ENCODE assay signal across 13 cellular contexts in the genomic region with DNA sequence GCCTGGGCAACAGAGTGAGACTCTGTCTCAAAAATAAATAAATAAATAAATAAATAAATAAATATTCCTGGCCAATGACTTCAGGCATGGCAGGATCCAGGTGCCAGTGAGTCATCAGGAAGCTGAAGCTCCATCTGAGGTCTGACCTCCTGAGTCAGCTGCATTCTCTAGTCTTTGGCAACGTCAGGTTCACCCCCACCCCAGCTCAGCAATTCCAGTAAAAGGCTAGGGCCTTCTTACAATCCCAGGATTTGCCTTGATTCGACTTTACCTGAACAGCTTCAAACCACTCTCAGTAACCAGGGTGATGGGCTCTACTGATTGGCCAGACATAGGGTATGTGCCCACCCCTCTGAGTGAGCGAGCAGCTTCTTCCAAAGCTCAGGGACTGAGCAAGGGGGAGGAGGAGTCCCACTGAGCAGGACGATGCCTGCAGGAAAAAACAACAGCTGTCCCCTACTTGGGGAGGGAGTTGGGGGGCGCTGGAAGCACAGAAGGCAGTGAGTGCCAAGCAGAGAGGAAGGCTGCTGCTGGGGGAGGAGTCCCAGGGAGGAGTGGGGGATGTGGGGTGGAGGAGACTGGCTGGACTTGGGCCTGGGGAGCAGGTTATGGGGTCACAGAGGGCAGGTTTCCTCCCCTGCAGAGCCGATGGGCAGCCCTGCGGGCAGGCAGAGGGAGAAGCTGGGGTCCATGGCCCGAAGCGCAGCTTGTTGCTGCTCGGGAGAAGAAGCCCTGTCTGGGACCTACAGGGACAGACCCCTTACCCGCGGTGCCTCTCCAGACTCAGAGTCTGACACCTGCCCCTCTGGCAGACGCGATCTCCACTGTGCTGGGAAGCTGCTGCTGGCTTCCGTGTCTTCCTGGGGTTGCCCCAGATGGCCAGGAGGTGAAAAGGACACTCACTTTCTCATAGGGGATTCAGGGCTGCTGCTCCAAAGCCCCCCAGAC. TPM values are rescaled to one million over a fixed set of nuclear protein-coding genes. Genes with fewer than 3 reads are reported as not detected.
DNase-seq lines count a peak whose midpoint lies in the region; ATAC-seq, FAIRE-seq and TF ChIP-seq lines count a peak whose summit lies in the region.
"Had no signal": no experiment of that assay in that cellular context is flagged by ENCODE, and none has a peak within 500 bp of the region (broad histone marks: within the 10 kb centered on the region; RNA-seq: fewer than 3 reads in every experiment).

No MANE protein-coding gene starts in this region.

- no peak overlapping the region for H2AK5ac ChIP-seq in H1 (ENCODE audit: low read depth, low read length)

- no peak overlapping the region for H3K56ac ChIP-seq in H1 (replicated peaks; ENCODE audit: insufficient read length, low read depth, low read length)

- H3K79me2 ChIP-seq in H1 (ENCODE audit: control insufficient read depth in 1 of 2, insufficient read depth in 2 of 2, low read length in 2 of 2) = no peaks in the 10 kb centered on the region
- H3K79me2 ChIP-seq in neural progenitor cell (ENCODE audit: low read depth) = no peaks in the 10 kb centered on the region

- TF ChIP-seq POLR2A in H1 (IDR thresholded peaks at IDR 0.05; ENCODE audit: control extremely low read depth in 1 of 2, low read depth in 2 of 2, low read length in 2 of 2) (no peak), body of pancreas (IDR thresholded peaks at IDR 0.05) (no peak)

- TF ChIP-seq CTCF in H1 (IDR thresholded peaks at IDR 0.05; ENCODE audit: control extremely low read depth in 1 of 3, insufficient read depth in 1 of 3, low read depth in 1 of 3, low read length in 3 of 3) (no peak), neural progenitor cell (IDR thresholded peaks at IDR 0.05) (no peak), body of pancreas (IDR thresholded peaks at IDR 0.05) (no peak)
- TF ChIP-seq CTCF in activated CD8-positive, alpha-beta T cell treated with anti-CD3 and anti-CD28 coated beads for 36 hours (IDR thresholded peaks at IDR 0.05) = no peak

- no peak overlapping the region for H4K5ac ChIP-seq in H1 (ENCODE audit: insufficient read length, low read depth, low read length)

- no peaks in the 10 kb centered on the region for H3K9me3 Mint-ChIP-seq in neural progenitor cell
- H3K9me3 Mint-ChIP-seq in activated CD4-positive, alpha-beta T cell treated with anti-CD3 and anti-CD28 coated beads, Interleukin-2, amount 10 ng/mL, durations not matched to agents 7 days and 5 days = no peaks in the 10 kb centered on the region
- no peaks in the 10 kb centered on the region for H3K9me3 Mint-ChIP-seq in activated CD8-positive, alpha-beta T cell treated with anti-CD3 and anti-CD28 coated beads for 36 hours
- H3K9me3 Mint-ChIP-seq: activated CD4-positive, alpha-beta memory T cell treated with anti-CD3 and anti-CD28 coated beads, Interleukin-2, amount 10 ng/mL, durations not matched to agents 7 days and 5 days; memory B cell had no signal

- H3K27ac Mint-ChIP-seq in neural progenitor cell = no peak overlapping the region
- H3K27ac Mint-ChIP-seq in activated CD4-positive, alpha-beta T cell treated with anti-CD3 and anti-CD28 coated beads, Interleukin-2, amount 10 ng/mL, durations not matched to agents 7 days and 5 days = no peak overlapping the region
- H3K27ac Mint-ChIP-seq in activated CD8-positive, alpha-beta T cell treated with anti-CD3 and anti-CD28 coated beads for 36 hours = no peak overlapping the region
- H3K27ac Mint-ChIP-seq: activated CD4-positive, alpha-beta memory T cell treated with anti-CD3 and anti-CD28 coated beads, Interleukin-2, amount 10 ng/mL, durations not matched to agents 7 days and 5 days; memory B cell had no signal

- CTCF ChIA-PET in H1 (lab: Charles Lee; ENCODE audit: partially characterized antibody) = interaction anchor here (0.7 to 2.0 kb wide), 19 partner anchors 8 to 120 kb away, joined by 3 to 6 read pairs (median 3); no protein-coding TSS in a partner anchor
- CTCF ChIA-PET in activated CD4-positive, alpha-beta T cell treated with anti-CD3 and anti-CD28 coated beads, Interleukin-2, amount 10 ng/mL, durations not matched to agents 7 days and 5 days (lab: Charles Lee) = interaction anchor here (0.9 to 1.1 kb wide), 2 partner anchors 9 to 30 kb away, joined by 3 to 5 read pairs; no protein-coding TSS in a partner anchor
- CTCF ChIA-PET in activated CD8-positive, alpha-beta T cell treated with anti-CD3 and anti-CD28 coated beads for 36 hours (lab: Charles Lee) = interaction anchor here (0.8 kb wide), 1 partner anchor 52 kb away, joined by 3 read pairs; no protein-coding TSS in a partner anchor

- H3K18ac ChIP-seq in H1 (ENCODE audit: extremely low read depth, low read length) = no peak overlapping the region; the same call in 1 of the 2 replicates

- ATAC-seq in body of pancreas = no peak
- ATAC-seq in activated CD8-positive, alpha-beta T cell treated with anti-CD3 and anti-CD28 coated beads for 36 hours = no peak

- POLR2A ChIA-PET in H1 (lab: Charles Lee; ENCODE audit: partially characterized antibody) = interaction anchor here (1.1 to 1.7 kb wide), 2 partner anchors 9 to 97 kb away, joined by 4 read pairs; no protein-coding TSS in a partner anchor
- POLR2A ChIA-PET in activated CD4-positive, alpha-beta T cell treated with anti-CD3 and anti-CD28 coated beads, Interleukin-2, amount 10 ng/mL, durations not matched to agents 7 days and 5 days (lab: Charles Lee) = no interaction called here
- POLR2A ChIA-PET in activated CD8-positive, alpha-beta T cell treated with anti-CD3 and anti-CD28 coated beads for 36 hours (lab: Charles Lee) = no interaction called here

- intact Hi-C loops in body of pancreas (cut with DNase I) = no loop called here
- intact Hi-C loops in activated CD8-positive, alpha-beta T cell treated with anti-CD3 and anti-CD28 coated beads for 36 hours (cut with micrococcal nuclease) = no loop called here

- H3K4me3 ChIP-seq in H1 (ENCODE audit: extremely low read depth in 1 of 4, insufficient read depth in 2 of 4, low read depth in 3 of 4, low read length in 4 of 4) (no peak overlapping the region), neural progenitor cell (no peak overlapping the region), body of pancreas (no peak overlapping the region)
- H3K4me3 ChIP-seq: breast epithelium had no signal

- peaks cover 16% of the 10 kb centered on the region for H3K27me3 Mint-ChIP-seq in neural progenitor cell (ENCODE audit: insufficient read depth, low read depth)
- H3K27me3 Mint-ChIP-seq in activated CD4-positive, alpha-beta T cell treated with anti-CD3 and anti-CD28 coated beads, Interleukin-2, amount 10 ng/mL, durations not matched to agents 7 days and 5 days = peaks cover 12% of the 10 kb centered on the region
- H3K27me3 Mint-ChIP-seq in activated CD8-positive, alpha-beta T cell treated with anti-CD3 and anti-CD28 coated beads for 36 hours = peaks cover 17% of the 10 kb centered on the region

- H3K9ac ChIP-seq in H1 (replicated peaks in 1 of 4; ENCODE audit: extremely low read depth in 1 of 4, low read depth in 3 of 4, low read length in 3 of 4) = no peak overlapping the region
- no peak overlapping the region for H3K9ac ChIP-seq in neural progenitor cell

- H3K14ac ChIP-seq in H1 (ENCODE audit: insufficient read length) = no peak overlapping the region

- H4K8ac ChIP-seq in H1 (ENCODE audit: extremely low read depth, insufficient read depth, low read length) = 0 out of 2 replicates have a peak overlapping the region, but pooled peaks have one; percentile 45

- H4K20me1 ChIP-seq in H1 (replicated peaks in 1 of 2; ENCODE audit: control insufficient read depth in 1 of 2, insufficient read depth in 2 of 2, low read length in 2 of 2) (no peaks in the 10 kb centered on the region), neural progenitor cell (ENCODE audit: low read depth) (no peaks in the 10 kb centered on the region)

- H2BK5ac ChIP-seq in H1 (ENCODE audit: low read depth, low read length) = peak overlapping the region; percentile 53; the same call in 1 of the 2 replicates

- H2BK120ac ChIP-seq in H1 (replicated peaks; ENCODE audit: low read depth, low read length) = no peak overlapping the region

- H2BK12ac ChIP-seq in H1 (ENCODE audit: low read depth, low read length) = peak overlapping the region; percentile 81; the same call in 1 of the 2 replicates

- H3K27me3 ChIP-seq in H1 (replicated peaks in 1 of 4; ENCODE audit: control insufficient read depth in 3 of 4, extremely low read depth in 1 of 4, insufficient read depth in 3 of 4, low read length in 3 of 4) (peaks cover 0 to 2% (median under 1%) of the 10 kb centered on the region in 4 experiments; a peak in 1 of 7 replicates), neural progenitor cell (peaks cover 4% of the 10 kb centered on the region), body of pancreas (no peaks in the 10 kb centered on the region)

- no peak overlapping the region for H2AFZ ChIP-seq in H1 (ENCODE audit: low read length)
- peak overlapping the region; percentile 24 for H2AFZ ChIP-seq in neural progenitor cell (replicated peaks)

- H3K27ac ChIP-seq in H1 (ENCODE audit: low read depth, low read length) (no peak overlapping the region), neural progenitor cell (no peak overlapping the region), body of pancreas (no peak overlapping the region)
- H3K27ac ChIP-seq: breast epithelium had no signal

- H3K79me1 ChIP-seq in H1 (ENCODE audit: low read depth, low read length) = no peaks in the 10 kb centered on the region

- H3K36me3 Mint-ChIP-seq in neural progenitor cell = no peaks in the 10 kb centered on the region
- H3K36me3 Mint-ChIP-seq in activated CD4-positive, alpha-beta T cell treated with anti-CD3 and anti-CD28 coated beads, Interleukin-2, amount 10 ng/mL, durations not matched to agents 7 days and 5 days (ENCODE audit: low read depth) = no peaks in the 10 kb centered on the region
- no peaks in the 10 kb centered on the region for H3K36me3 Mint-ChIP-seq in activated CD8-positive, alpha-beta T cell treated with anti-CD3 and anti-CD28 coated beads for 36 hours (ENCODE audit: low read depth)
- H3K36me3 Mint-ChIP-seq: memory B cell had no signal

- no peak for FAIRE-seq in H1 (lab: Jason Lieb, UNC)

- WGBS in H1 (ENCODE audit: extremely low coverage in 1 of 2, insufficient coverage in 1 of 2, insufficient read length in 1 of 2, insufficient replicate concordance in 2 of 2, low coverage in 1 of 2, low lambda C conversion rate in 2 of 2, missing lambda C conversion rate in 1 of 2), 2 experiments = 51% methylated on average over 14 of the region's 15 CpGs; no CpG with 5 or more reads in 1 of the 2 experiments
- WGBS in body of pancreas, 2 donors = 13 to 20% methylated on average over 12 to 15 of the region's 15 CpGs

- no peak overlapping the region for H3K23ac ChIP-seq in H1 (ENCODE audit: insufficient read length)

- H3K9me3 ChIP-seq in H1 (ENCODE audit: insufficient read depth in 2 of 2, low read depth in 1 of 2, low read length in 1 of 2) (no peaks in the 10 kb centered on the region), neural progenitor cell (ENCODE audit: low read depth) (no peaks in the 10 kb centered on the region), body of pancreas (no peaks in the 10 kb centered on the region)
- H3K9me3 ChIP-seq: breast epithelium had no signal

- H3K4me2 ChIP-seq in H1 (ENCODE audit: insufficient read depth in 1 of 2, low read depth in 2 of 2, low read length in 2 of 2) (peak overlapping the region in 1 of 2 experiments; percentile 36; a peak in 1 of 4 replicates), neural progenitor cell (peak overlapping the region; percentile 49)

- H3K36me3 ChIP-seq in H1 (ENCODE audit: control insufficient read depth in 2 of 4, insufficient read depth in 4 of 4, low read length in 3 of 4) (no peaks in the 10 kb centered on the region), neural progenitor cell (no peaks in the 10 kb centered on the region), body of pancreas (replicated peaks in 1 of 2; ENCODE audit: insufficient read depth in 1 of 2, low read depth in 2 of 2) (no peaks in the 10 kb centered on the region)
- H3K36me3 ChIP-seq: breast epithelium had no signal

- peaks cover 26% of the 10 kb centered on the region for H3K4me1 Mint-ChIP-seq in neural progenitor cell
- peaks cover 4% of the 10 kb centered on the region for H3K4me1 Mint-ChIP-seq in activated CD4-positive, alpha-beta T cell treated with anti-CD3 and anti-CD28 coated beads, Interleukin-2, amount 10 ng/mL, durations not matched to agents 7 days and 5 days
- no peaks in the 10 kb centered on the region for H3K4me1 Mint-ChIP-seq in activated CD8-positive, alpha-beta T cell treated with anti-CD3 and anti-CD28 coated beads for 36 hours (ENCODE audit: low read depth)
- H3K4me1 Mint-ChIP-seq: memory B cell had no signal

- peak overlapping the region; percentile 12 for H2BK15ac ChIP-seq in H1 (ENCODE audit: low read length)

- no peak overlapping the region for H3K4ac ChIP-seq in H1 (replicated peaks; ENCODE audit: insufficient read length, low read depth, low read length)

- peak; percentile 86 for DNase-seq in EL
- peak; percentile 23 for DNase-seq in NCI-H460 (ENCODE audit: extremely low read depth, low read depth)
- DNase-seq in H1 (ENCODE audit: low read depth in 1 of 2, low spot score in 2 of 2) = peak in 1 of 2 experiments; percentile 64
- DNase-seq in neural progenitor cell (ENCODE audit: low spot score) = no peak
- no peak for DNase-seq in body of pancreas
- DNase-seq in activated CD4-positive, alpha-beta T cell treated with anti-CD3 and anti-CD28 coated beads, Interleukin-2, amount 10 ng/mL, durations not matched to agents 7 days and 5 days = no peak
- DNase-seq in activated CD8-positive, alpha-beta T cell treated with anti-CD3 and anti-CD28 coated beads for 36 hours = no peak
- DNase-seq in NCI-H1048 (lab: John Stamatoyannopoulos, UW) = no peak
- DNase-seq: activated CD4-positive, alpha-beta memory T cell treated with anti-CD3 and anti-CD28 coated beads, Interleukin-2, amount 10 ng/mL, durations not matched to agents 7 days and 5 days; DND-41; stimulated activated CD4-positive, alpha-beta T cell treated with anti-CD3 and anti-CD28 coated beads, Interleukin-4, amount 100 ng/mL, for 4 hours had no signal

- H4K91ac ChIP-seq in H1 (replicated peaks; ENCODE audit: insufficient read length, low read length) = peak overlapping the region; percentile 62

- H3K4me3 Mint-ChIP-seq in neural progenitor cell = peak overlapping the region; percentile 43
- no peak overlapping the region for H3K4me3 Mint-ChIP-seq in activated CD4-positive, alpha-beta T cell treated with anti-CD3 and anti-CD28 coated beads, Interleukin-2, amount 10 ng/mL, durations not matched to agents 7 days and 5 days
- no peak overlapping the region for H3K4me3 Mint-ChIP-seq in activated CD8-positive, alpha-beta T cell treated with anti-CD3 and anti-CD28 coated beads for 36 hours
- H3K4me3 Mint-ChIP-seq: activated CD4-positive, alpha-beta memory T cell treated with anti-CD3 and anti-CD28 coated beads, Interleukin-2, amount 10 ng/mL, durations not matched to agents 7 days and 5 days; memory B cell had no signal

- H2BK20ac ChIP-seq in H1 (ENCODE audit: low read length) = peak overlapping the region; percentile 55; the same call in 1 of the 2 replicates

- peaks cover 0 to 26% (median 16%) of the 10 kb centered on the region in 4 experiments; a peak in 6 of 7 replicates for H3K4me1 ChIP-seq in H1 (replicated peaks in 1 of 4; ENCODE audit: control insufficient read depth in 3 of 4, insufficient read depth in 4 of 4, low read length in 3 of 4)
- peaks cover 29% of the 10 kb centered on the region for H3K4me1 ChIP-seq in neural progenitor cell
- H3K4me1 ChIP-seq in body of pancreas = no peaks in the 10 kb centered on the region
- H3K4me1 ChIP-seq: breast epithelium had no signal

- no peaks in the 10 kb centered on the region for H3K23me2 ChIP-seq in H1 (ENCODE audit: low read depth, low read length)

- H3F3A ChIP-seq in neural progenitor cell (ENCODE audit: low read depth) = peaks cover 32% of the 10 kb centered on the region

- TF ChIP-seq EP300 in H1 (IDR thresholded peaks at IDR 0.05; ENCODE audit: borderline replicate concordance in 1 of 2, low read depth in 2 of 2, low read length in 2 of 2) = no peak

- no peak for TF ChIP-seq RAD21 in H1 (IDR thresholded peaks at IDR 0.05 in 1 of 2, conservative IDR thresholded peaks at IDR 0.05 in 1 of 2; ENCODE audit: low read depth in 2 of 2, low read length in 2 of 2)

RNA-seq across cellular contexts. Expression of gene UNC5A, which starts 25.9 kb away (rescaled TPM):
- total RNA-seq in NCI-H460 (2014; rRNA removed; shearing (Covaris generic)) = not detected in 2 replicates
- polyA plus RNA-seq in NCI-H460 (2014; cell fraction: nucleus; rRNA removed) = 0.18 and 0.19 TPM in 2 replicates
- 4.0 and 4.1 TPM in 2 replicates for total RNA-seq in H1 (2021; fragmentation: NEBNext Ultra II Directional; extraction: Animal tissue kit (Norgen Biotek cat#: 25700))
- polyA plus RNA-seq in H1 (2011; rRNA removed) = 7.6 and 11.1 TPM in 2 replicates
- polyA plus RNA-seq in H1 (2011; cell fraction: cytosol; rRNA removed) = 5.5 TPM
- polyA plus RNA-seq in H1 (2011; cell fraction: nucleus; rRNA removed) = 11.1 TPM
- polyA plus RNA-seq in H1 (2012, experiment 1 of 2) = 4.2 to 10.8 TPM (median 8.7 TPM) in 4 replicates
- polyA plus RNA-seq in H1 (2012, experiment 2 of 2) = 5.7 TPM
- 3.8 TPM for polyA plus RNA-seq in H1 (2013, experiment 1 of 2)
- 4.2 TPM for polyA plus RNA-seq in H1 (2013, experiment 2 of 2)
- 4.4 and 5.4 TPM in 2 replicates for polyA minus RNA-seq in H1 (2011; rRNA and poly(A)+ RNA removed)
- polyA minus RNA-seq in H1 (2011; cell fraction: cytosol; rRNA and poly(A)+ RNA removed) = 5.1 TPM
- polyA minus RNA-seq in H1 (2011; cell fraction: nucleus; rRNA and poly(A)+ RNA removed) = 4.8 TPM
- 1.2 and 3.6 TPM in 2 replicates for total RNA-seq in neural progenitor cell (ENCODE audit: low replicate concordance)
- under 1 TPM; 0.52 to 0.66 TPM for total RNA-seq in body of pancreas
- not detected for total RNA-seq in activated CD4-positive, alpha-beta T cell treated with anti-CD3 and anti-CD28 coated beads, Interleukin-2, amount 10 ng/mL, durations not matched to agents 7 days and 5 days
- not detected for total RNA-seq in activated CD8-positive, alpha-beta T cell treated with anti-CD3 and anti-CD28 coated beads for 36 hours
- total RNA-seq: activated CD4-positive, alpha-beta memory T cell treated with anti-CD3 and anti-CD28 coated beads, Interleukin-2, amount 10 ng/mL, durations not matched to agents 7 days and 5 days had no signal

Comparison
In these comparisons a context has a peak if more than half of its experiments do, and no peak if none do; other contexts are left out.
1. DNase-seq: peak in EL (single experiment) and NCI-H460 (single experiment); none in neural progenitor cell (single experiment), body of pancreas (0 of 4), activated CD4-positive, alpha-beta T cell treated with anti-CD3 and anti-CD28 coated beads, Interleukin-2, amount 10 ng/mL, durations not matched to agents 7 days and 5 days (single experiment), activated CD8-positive, alpha-beta T cell treated with anti-CD3 and anti-CD28 coated beads for 36 hours (single experiment) and NCI-H1048 (single experiment).